20 cellular contexts compared by ENCODE assay signal in the genomic region with DNA sequence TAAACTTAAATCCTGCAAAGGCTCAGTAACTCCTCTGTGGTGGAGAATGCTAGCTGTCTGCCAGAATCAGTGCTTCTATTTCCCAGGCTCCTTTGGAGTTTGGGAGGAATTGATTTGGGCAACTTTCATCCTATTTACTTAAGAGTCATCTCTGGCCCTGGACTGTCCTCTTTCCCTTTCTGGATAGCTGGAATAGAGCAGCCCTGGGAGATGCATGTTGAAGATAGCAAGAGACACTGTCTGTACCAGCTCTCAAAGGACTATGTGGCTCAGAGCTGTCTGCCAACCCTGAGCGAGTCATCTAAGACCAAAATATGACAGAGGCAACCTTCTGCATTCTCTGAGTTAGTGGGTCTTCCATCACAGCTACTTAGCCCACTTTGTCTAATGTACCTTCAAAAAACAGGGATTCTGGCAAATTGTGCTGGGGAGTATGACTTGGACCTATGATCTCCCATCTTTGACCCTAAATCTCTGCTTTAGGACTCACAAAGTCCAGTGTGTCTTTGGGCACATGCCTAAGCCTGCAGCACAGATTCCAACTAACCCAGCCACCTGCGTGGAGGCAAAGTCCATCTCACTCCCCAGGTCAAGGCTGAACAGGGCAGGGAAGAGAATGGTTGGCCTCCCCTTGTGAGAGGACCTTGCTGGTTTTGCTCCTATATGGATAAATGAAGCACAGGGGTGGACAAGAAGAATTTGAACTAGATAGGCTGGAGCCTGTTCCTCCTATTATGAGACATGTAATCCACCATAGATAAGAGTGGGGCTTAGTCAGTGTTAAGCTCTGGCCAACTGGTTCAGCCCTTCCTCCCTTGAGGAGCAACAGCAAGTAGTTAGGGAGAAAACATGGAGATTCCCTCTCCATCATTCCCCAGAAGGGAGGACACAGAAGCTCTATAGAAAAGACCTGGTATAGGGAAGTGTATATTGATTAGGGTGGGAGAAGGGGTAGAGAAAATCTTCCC.
DNase-seq lines count a peak whose midpoint lies in the region; ATAC-seq, FAIRE-seq and TF ChIP-seq lines count a peak whose summit lies in the region.
"Had no signal": no experiment of that assay in that cellular context is flagged by ENCODE, and none has a peak within 500 bp of the region (broad histone marks: within the 10 kb centered on the region; RNA-seq: fewer than 3 reads in every experiment).

No MANE protein-coding gene starts in this region.

- no peak overlapping the region for H4K12ac ChIP-seq in trophoblast cell (ENCODE audit: low read depth, low read length)

- ATAC-seq in K562 (no peak; the same call in 2 of the 3 replicates), GM21423 (IDR thresholded peaks at IDR 0.05; ENCODE audit: unreplicated experiment) (no peak)
- ATAC-seq: CD8-positive, alpha-beta T cell; Panc1 had no signal

- BruUV-seq in K562 (replicated peaks; lab: Mats Ljungman, UMichigan) = no TSS peak

- in situ Hi-C loops in K562 (cut with MboI) = no loop called here

- H3K23ac ChIP-seq in trophoblast cell (ENCODE audit: low read length) = no peak overlapping the region

- H4K91ac ChIP-seq in trophoblast cell (ENCODE audit: low read depth, low read length) = no peak overlapping the region

- H3K18ac ChIP-seq in trophoblast cell (ENCODE audit: low read length) = no peak overlapping the region

- H4K20me1 ChIP-seq in K562 (replicated peaks; ENCODE audit: control insufficient read depth, insufficient read depth, low read length) = no peaks in the 10 kb centered on the region
- H4K20me1 ChIP-seq in hepatocyte (ENCODE audit: insufficient read depth, poor library complexity, severe bottlenecking) = no peaks in the 10 kb centered on the region

- no peak overlapping the region for H3K4me2 ChIP-seq in K562 (ENCODE audit: insufficient read depth, low read length)
- no peak overlapping the region for H3K4me2 ChIP-seq in trophoblast cell (ENCODE audit: low read length)
- no peak overlapping the region for H3K4me2 ChIP-seq in hepatocyte
- H3K4me2 ChIP-seq: KMS-11 had no signal

- H3K27me3 ChIP-seq in K562 (ENCODE audit: control insufficient read depth in 2 of 2, insufficient read depth in 2 of 2, low read length in 2 of 2) = no peaks in the 10 kb centered on the region
- H3K27me3 ChIP-seq in trophoblast cell (ENCODE audit: insufficient read depth, low read length) = no peaks in the 10 kb centered on the region
- no peaks in the 10 kb centered on the region for H3K27me3 ChIP-seq in hepatocyte

- no peak for TF ChIP-seq RAD21 in K562 (CRISPR knock-in tag; conservative IDR thresholded peaks at IDR 0.05 in 1 of 2, IDR thresholded peaks at IDR 0.05 in 1 of 2)

- H3K9ac ChIP-seq in K562 (ENCODE audit: insufficient read depth in 1 of 2, low read depth in 2 of 2, low read length in 2 of 2) = no peak overlapping the region
- H3K9ac ChIP-seq in trophoblast cell (ENCODE audit: low read length) = peak overlapping the region; percentile 31
- H3K9ac ChIP-seq: KMS-11 had no signal

- TF ChIP-seq POLR2A in K562 (conservative IDR thresholded peaks at IDR 0.05) = no peak

- H2AFZ ChIP-seq in K562 (ENCODE audit: low read depth, low read length) (no peak overlapping the region), trophoblast cell (ENCODE audit: insufficient read depth, low read length, poor library complexity) (no peak overlapping the region), hepatocyte (no peak overlapping the region)

- no peak overlapping the region for H3K4ac ChIP-seq in trophoblast cell (ENCODE audit: low read depth, low read length)

- H3K9me3 ChIP-seq in K562 (replicated peaks; ENCODE audit: control insufficient read depth, insufficient read depth, low read depth, low read length) = no peaks in the 10 kb centered on the region
- peaks cover 1% of the 10 kb centered on the region for H3K9me3 ChIP-seq in trophoblast cell (ENCODE audit: insufficient read depth, low read depth, low read length)
- no peaks in the 10 kb centered on the region for H3K9me3 ChIP-seq in hepatocyte (ENCODE audit: low read depth)

- TF ChIP-seq EP300 in K562 (IDR thresholded peaks at IDR 0.05; ENCODE audit: low read length) = no peak

- intact Hi-C loops in K562 (cut with micrococcal nuclease) = no loop called here

- no peak overlapping the region for H2AK5ac ChIP-seq in trophoblast cell (ENCODE audit: low read length)

- POLR2A ChIA-PET in K562 (lab: Yijun Ruan, JAX) = interaction anchor here (0.6 to 1.3 kb wide), 3 partner anchors 11 to 17 kb away, joined by 3 to 4 read pairs (median 3); no protein-coding TSS in a partner anchor

- H3K36me3 ChIP-seq in K562 (ENCODE audit: control insufficient read depth, insufficient read depth, low read length) (no peaks in the 10 kb centered on the region), trophoblast cell (ENCODE audit: control insufficient read depth in 1 of 2, insufficient read depth in 2 of 2, low read length in 2 of 2) (no peaks in the 10 kb centered on the region), hepatocyte (replicated peaks; ENCODE audit: insufficient read depth, low read depth) (no peaks in the 10 kb centered on the region)

- no peaks in the 10 kb centered on the region for H3K79me2 ChIP-seq in K562 (ENCODE audit: control insufficient read depth, insufficient read depth, low read length)
- no peaks in the 10 kb centered on the region for H3K79me2 ChIP-seq in trophoblast cell (ENCODE audit: control insufficient read depth, insufficient read depth, low read length, poor library complexity)
- H3K79me2 ChIP-seq in hepatocyte = no peaks in the 10 kb centered on the region

- FAIRE-seq in K562 (lab: Jason Lieb, UNC) = no peak

- H4K8ac ChIP-seq in trophoblast cell (ENCODE audit: low read depth, low read length) = no peak overlapping the region

- H3K79me1 ChIP-seq in trophoblast cell (ENCODE audit: low read length) = no peaks in the 10 kb centered on the region

- CTCF ChIA-PET in K562 (lab: Yijun Ruan, JAX; ENCODE audit: low intra/inter-chr PET ratio) = no interaction called here

- peak; percentile 46 for DNase-seq in NCI-H82 (lab: John Stamatoyannopoulos, UW)
- no peak for DNase-seq in NCI-H82 treated with DMSO at 0.1 percent for 48 hours (lab: John Stamatoyannopoulos, UW; ENCODE audit: unreplicated experiment)
- no peak for DNase-seq in K562 (ENCODE audit: extremely low read depth in 1 of 4, low spot score in 3 of 4)
- DNase-seq in fibroblast of the aortic adventitia (ENCODE audit: low read depth) = peak; percentile 55
- DNase-seq in trophoblast cell = no peak
- no peak for DNase-seq in stimulated activated CD4-positive, alpha-beta T cell treated with anti-CD3 and anti-CD28 coated beads, Interleukin-1b, Interleukin-23, amount 100 ng/mL, for 48 hours
- no peak for DNase-seq in hepatocyte (ENCODE audit: low spot score)
- DNase-seq: CD8-positive, alpha-beta T cell; DND-41; GF-D8; GOT3; MM.1S; NCI-H1105 treated with DMSO at 0.1 percent for 48 hours; NCI-H187 treated with DMSO at 0.1 percent for 48 hours; NCI-H446; SIG-M5 had no signal

- H3K4me3 ChIP-seq in K562 (no peak overlapping the region), fibroblast of the aortic adventitia (ENCODE audit: low read depth, low read length) (no peak overlapping the region), trophoblast cell (ENCODE audit: low read depth, low read length) (no peak overlapping the region), hepatocyte (no peak overlapping the region)

- WGBS in K562 (ENCODE audit: insufficient coverage, low coverage, missing lambda C conversion rate) = 5% methylated on average over 2 of the region's 2 CpGs
- no CpG with 5 or more reads among the region's 2 CpGs for WGBS in trophoblast cell (ENCODE audit: extremely low coverage, insufficient coverage, insufficient read length)
- WGBS in hepatocyte (ENCODE audit: low lambda C conversion rate, missing lambda C conversion rate) = 83% methylated on average over 2 of the region's 2 CpGs

- no peaks in the 10 kb centered on the region for H3K9me2 ChIP-seq in hepatocyte (replicated peaks; ENCODE audit: insufficient read depth)

- no peak overlapping the region for H2BK5ac ChIP-seq in trophoblast cell (ENCODE audit: low read depth, low read length, poor library complexity)

- no peak overlapping the region for H3K27ac ChIP-seq in K562 (ENCODE audit: extremely low read depth, low read depth, low read length)
- no peak overlapping the region for H3K27ac ChIP-seq in trophoblast cell (ENCODE audit: low read depth, low read length)
- H3K27ac ChIP-seq in hepatocyte = no peak overlapping the region
- H3K27ac ChIP-seq: 22Rv1, KMS-11 had no signal

- no peak overlapping the region for H2BK12ac ChIP-seq in trophoblast cell (ENCODE audit: low read length)

- no peak overlapping the region for H3K14ac ChIP-seq in trophoblast cell (ENCODE audit: low read length)

- TF ChIP-seq CTCF in K562 (IDR thresholded peaks at IDR 0.05 in 2 of 3, conservative IDR thresholded peaks at IDR 0.05 in 1 of 3; ENCODE audit: insufficient read depth in 2 of 3, low read depth in 1 of 3, low read length in 3 of 3) (no peak), fibroblast of the aortic adventitia (IDR thresholded peaks at IDR 0.05; ENCODE audit: insufficient read depth, low read length) (no peak), hepatocyte (IDR thresholded peaks at IDR 0.05; ENCODE audit: poor library complexity) (no peak)

- no peaks in the 10 kb centered on the region for H3K4me1 ChIP-seq in K562 (replicated peaks in 1 of 2; ENCODE audit: control insufficient read depth in 2 of 2, insufficient read depth in 2 of 2, low read length in 2 of 2)
- no peaks in the 10 kb centered on the region for H3K4me1 ChIP-seq in trophoblast cell (ENCODE audit: control insufficient read depth in 1 of 2, insufficient read depth in 2 of 2, low read length in 2 of 2)
- H3K4me1 ChIP-seq in hepatocyte (ENCODE audit: insufficient read depth) = peaks cover 3% of the 10 kb centered on the region

- no peaks in the 10 kb centered on the region for H3K9me1 ChIP-seq in K562 (ENCODE audit: control insufficient read depth, insufficient read depth, low read length)

- H2BK120ac ChIP-seq in trophoblast cell (ENCODE audit: insufficient read depth, low read length, poor library complexity) = no peak overlapping the region

TF ChIP-seq in K562, 482 proteins besides CTCF, POLR2A, EP300 and RAD21:
- no peak for TF ChIP-seq LCOR (CRISPR knock-in tag; IDR thresholded peaks at IDR 0.05)
- TF ChIP-seq, protein P1, sequence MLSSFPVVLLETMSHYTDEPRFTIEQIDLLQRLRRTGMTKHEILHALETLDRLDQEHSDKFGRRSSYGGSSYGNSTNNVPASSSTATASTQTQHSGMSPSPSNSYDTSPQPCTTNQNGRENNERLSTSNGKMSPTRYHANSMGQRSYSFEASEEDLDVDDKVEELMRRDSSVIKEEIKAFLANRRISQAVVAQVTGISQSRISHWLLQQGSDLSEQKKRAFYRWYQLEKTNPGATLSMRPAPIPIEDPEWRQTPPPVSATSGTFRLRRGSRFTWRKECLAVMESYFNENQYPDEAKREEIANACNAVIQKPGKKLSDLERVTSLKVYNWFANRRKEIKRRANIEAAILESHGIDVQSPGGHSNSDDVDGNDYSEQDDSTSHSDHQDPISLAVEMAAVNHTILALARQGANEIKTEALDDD (IDR thresholded peaks at IDR 0.05) = peak; percentile 60; the same call in 1 of the 2 replicates

Comparison
In these comparisons a context has a peak if more than half of its experiments do, and no peak if none do; other contexts are left out.
1. DNase-seq: peak in NCI-H82 (single experiment) and fibroblast of the aortic adventitia (single experiment); none in NCI-H82 treated with DMSO at 0.1 percent for 48 hours (single experiment), K562 (0 of 4), trophoblast cell (0 of 2), stimulated activated CD4-positive, alpha-beta T cell treated with anti-CD3 and anti-CD28 coated beads, Interleukin-1b, Interleukin-23, amount 100 ng/mL, for 48 hours (single experiment) and hepatocyte (single experiment).